In the genomic region with DNA sequence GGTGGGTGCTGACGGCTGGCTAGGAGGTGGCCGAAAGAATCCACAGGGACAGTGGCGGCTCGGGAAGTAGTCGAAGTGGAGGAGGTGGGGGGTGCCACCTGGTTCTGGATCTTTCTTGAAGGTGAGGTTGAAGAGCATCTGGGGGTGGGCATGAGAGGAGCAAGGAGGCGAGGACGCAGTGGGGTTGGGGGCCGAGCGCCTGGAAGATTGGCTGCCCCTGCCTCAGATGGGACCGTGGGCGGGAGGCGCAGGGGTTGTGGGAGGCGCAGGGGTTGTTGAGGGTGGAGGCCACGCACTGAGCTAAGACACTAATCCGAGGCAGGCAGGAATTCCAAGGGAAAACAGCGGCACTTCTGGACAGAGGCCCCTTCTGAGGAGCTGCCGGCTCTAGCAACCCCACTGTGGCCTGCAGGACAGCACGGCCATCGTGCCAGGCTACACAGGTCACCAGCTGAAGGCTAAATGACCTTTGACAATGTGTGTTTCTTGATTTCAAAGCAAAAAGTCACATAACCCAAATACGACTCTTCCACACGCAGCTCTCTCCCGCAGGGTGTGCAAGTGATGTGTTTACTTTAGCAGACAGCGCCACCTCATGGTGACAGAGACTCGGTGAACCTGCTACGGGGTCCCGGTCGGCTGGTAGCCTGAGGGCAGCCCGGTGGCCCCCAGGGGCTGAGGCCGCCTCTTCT, we compare ENCODE assay signal across 8 cellular contexts. TPM values are rescaled to one million over a fixed set of nuclear protein-coding genes. Genes with fewer than 3 reads are reported as not detected.
A peak's percentile ranks its signal among the peaks of the same experiment; 100 is the strongest.
DNase-seq lines count a peak whose midpoint lies in the region; ATAC-seq and TF ChIP-seq lines count a peak whose summit lies in the region.

No MANE protein-coding gene starts in this region.

- H3K27me3 ChIP-seq in gastroesophageal sphincter (no peaks in the 10 kb centered on the region), thoracic aorta (replicated peaks; ENCODE audit: insufficient read depth) (no peaks in the 10 kb centered on the region)

- H3K36me3 Mint-ChIP-seq in osteocyte (ENCODE audit: unreplicated experiment), result no peaks in the 10 kb centered on the region

- CTCF ChIA-PET in RWPE1 (lab: Yijun Ruan, JAX), result interaction anchor here (0.6 to 2.1 kb wide), 13 partner anchors 8 to 729 kb away, joined by 3 to 12 read pairs (median 4); a partner anchor contains a TSS

- peak overlapping the region; percentile 37; the same call in 1 of the 2 replicates for H3K27ac ChIP-seq in RWPE1
- H3K27ac ChIP-seq in gastroesophageal sphincter, result peak overlapping the region in 3 of 4 donors; percentile 69 to 75 (median 74)
- H3K27ac ChIP-seq in thoracic aorta, result no peak overlapping the region

- H3K4me1 Mint-ChIP-seq in osteocyte (ENCODE audit: unreplicated experiment), result peaks cover 23% of the 10 kb centered on the region

- no peak overlapping the region for H3K4me3 Mint-ChIP-seq in osteocyte (ENCODE audit: unreplicated experiment)

- no peaks in the 10 kb centered on the region for H3K27me3 Mint-ChIP-seq in osteocyte (ENCODE audit: unreplicated experiment)

- POLR2A ChIA-PET in RWPE1 (lab: Yijun Ruan, JAX; ENCODE audit: low non-redundant PET), result no interaction called here

- 69 to 75% methylated on average over 16 to 17 of the region's 29 CpGs for WGBS in gastroesophageal sphincter (ENCODE audit: low coverage in 1 of 2), 2 donors

- ATAC-seq in gastroesophageal sphincter (peak; percentile 79), thoracic aorta (ENCODE audit: insufficient number of reproducible peaks, low FRiP score, low read depth) (no peak), HG02610 (IDR thresholded peaks at IDR 0.05; ENCODE audit: unreplicated experiment) (no peak)

- DNase-seq in COR-L47 (lab: John Stamatoyannopoulos, UW), result peak; percentile 66
- DNase-seq in LHCN-M2 (ENCODE audit: low read depth), result peak; percentile 52
- peak; percentile 40 for DNase-seq in RWPE1 (ENCODE audit: low spot score)
- DNase-seq in activated T-helper 9 cell treated with anti-CD3 and anti-CD28 coated beads, Interleukin-2, amount 50 U/mL, for 16 hours (ENCODE audit: low read depth), result peak; percentile 50
- DNase-seq in osteocyte (ENCODE audit: extremely low spot score, unreplicated experiment), result peak; percentile 90
- DNase-seq in thoracic aorta (ENCODE audit: low spot score), result no peak

- H3K27ac Mint-ChIP-seq in osteocyte (ENCODE audit: unreplicated experiment), result no peak overlapping the region

- peaks cover 0 to 26% (median 0%) of the 10 kb centered on the region in 3 donors for H3K4me1 ChIP-seq in gastroesophageal sphincter
- peaks cover 0 to 9% of the 10 kb centered on the region in 2 donors for H3K4me1 ChIP-seq in thoracic aorta (ENCODE audit: control insufficient read depth in 1 of 2, low read depth in 2 of 2)

- TF ChIP-seq CTCF in RWPE1 (conservative IDR thresholded peaks at IDR 0.05; ENCODE audit: low read depth) (peak; percentile 39), gastroesophageal sphincter (IDR thresholded peaks at IDR 0.05) (peak in 3 of 4 experiments; percentile 75 to 78 (median 77)), osteocyte (IDR thresholded peaks at IDR 0.05) (peak; percentile 86), thoracic aorta (IDR thresholded peaks at IDR 0.05) (peak; percentile 60)

- H3K36me3 ChIP-seq in gastroesophageal sphincter, result peaks cover 0 to 51% of the 10 kb centered on the region in 2 donors
- H3K36me3 ChIP-seq in thoracic aorta, result peaks cover 11% of the 10 kb centered on the region

- TF ChIP-seq EP300 in gastroesophageal sphincter (IDR thresholded peaks at IDR 0.05), result no peak

- no peaks in the 10 kb centered on the region for H3K9me3 ChIP-seq in gastroesophageal sphincter
- no peaks in the 10 kb centered on the region for H3K9me3 ChIP-seq in thoracic aorta

- TF ChIP-seq POLR2A in gastroesophageal sphincter (IDR thresholded peaks at IDR 0.05), result no peak

- H3K9me3 Mint-ChIP-seq in osteocyte (ENCODE audit: unreplicated experiment), result no peaks in the 10 kb centered on the region

- H3K4me3 ChIP-seq in gastroesophageal sphincter, result no peak overlapping the region
- H3K4me3 ChIP-seq in thoracic aorta, result no peak overlapping the region

RNA-seq across cellular contexts. Expression of a gene that starts 44.1 kb away (rescaled TPM):
- total RNA-seq in LHCN-M2 (2014; rRNA removed), result 74.1 and 81.2 TPM in 2 replicates
- polyA plus RNA-seq in LHCN-M2 (2012), result 50.4 TPM
- 100 to 1,000 TPM in 2 of 4 donors, 10 to 100 TPM in 2; 87.0 to 125 (median 104) TPM for total RNA-seq in gastroesophageal sphincter
- total RNA-seq in osteocyte, result 74.9 and 81.9 TPM in 2 replicates
- 100 to 1,000 TPM in 1 of 2 donors, 10 to 100 TPM in 1; 51.4 to 101 TPM for total RNA-seq in thoracic aorta

Comparison
In these comparisons a context has a peak if more than half of its experiments do, and no peak if none do; other contexts are left out.
1. H3K27ac ChIP-seq: peak in RWPE1 (single experiment) and gastroesophageal sphincter (3 of 4); none in thoracic aorta (0 of 2).
2. Peak in every context shown above with its lines, with median percentiles within 50 percentile points of each other: CTCF ChIP-seq.